ENCODE assay signal across 1 cellular context in the genomic region with DNA sequence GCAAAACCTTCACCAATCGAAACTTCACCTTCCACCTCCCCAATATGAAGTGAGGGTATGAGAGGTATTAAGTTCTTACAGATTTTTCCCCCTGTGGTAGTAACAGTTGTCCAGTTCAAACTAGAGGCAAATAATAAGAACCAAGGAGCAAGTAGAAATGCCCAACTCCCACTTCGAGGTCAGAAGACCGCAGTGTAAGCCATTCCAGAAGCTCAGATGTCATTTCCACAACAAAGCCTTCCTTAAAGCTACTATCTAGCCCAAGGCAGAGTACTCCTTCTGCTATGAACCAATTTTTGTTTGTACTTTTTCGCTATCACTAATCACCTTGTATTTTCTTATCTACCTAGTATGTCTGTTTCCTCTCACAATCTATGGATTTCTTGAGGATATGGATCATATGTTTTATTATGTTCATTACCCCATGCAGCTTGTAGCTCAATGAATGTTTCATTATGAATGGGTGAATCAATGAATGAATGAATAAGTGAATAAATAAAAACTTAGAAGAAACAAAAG.
A peak's percentile ranks its signal among the peaks of the same experiment; 100 is the strongest.
TF ChIP-seq lines count a peak whose summit lies in the region.

No MANE protein-coding gene starts in this region.

TF ChIP-seq in GM23338, 12 proteins besides CTCF, POLR2A, EP300 and RAD21 (continued from another document):
- TF ChIP-seq ZNF462 (CRISPR knock-in tag; IDR thresholded peaks at IDR 0.05) (peak; percentile 38; the same call in 1 of the 2 replicates), EZH2 (IDR thresholded peaks at IDR 0.05; ENCODE audit: low read depth, unreplicated experiment) (no peak)
TF ChIP-seq in GM23338: peak in this region for 1.
